ENCODE assay signal across 8 cellular contexts in the genomic region with DNA sequence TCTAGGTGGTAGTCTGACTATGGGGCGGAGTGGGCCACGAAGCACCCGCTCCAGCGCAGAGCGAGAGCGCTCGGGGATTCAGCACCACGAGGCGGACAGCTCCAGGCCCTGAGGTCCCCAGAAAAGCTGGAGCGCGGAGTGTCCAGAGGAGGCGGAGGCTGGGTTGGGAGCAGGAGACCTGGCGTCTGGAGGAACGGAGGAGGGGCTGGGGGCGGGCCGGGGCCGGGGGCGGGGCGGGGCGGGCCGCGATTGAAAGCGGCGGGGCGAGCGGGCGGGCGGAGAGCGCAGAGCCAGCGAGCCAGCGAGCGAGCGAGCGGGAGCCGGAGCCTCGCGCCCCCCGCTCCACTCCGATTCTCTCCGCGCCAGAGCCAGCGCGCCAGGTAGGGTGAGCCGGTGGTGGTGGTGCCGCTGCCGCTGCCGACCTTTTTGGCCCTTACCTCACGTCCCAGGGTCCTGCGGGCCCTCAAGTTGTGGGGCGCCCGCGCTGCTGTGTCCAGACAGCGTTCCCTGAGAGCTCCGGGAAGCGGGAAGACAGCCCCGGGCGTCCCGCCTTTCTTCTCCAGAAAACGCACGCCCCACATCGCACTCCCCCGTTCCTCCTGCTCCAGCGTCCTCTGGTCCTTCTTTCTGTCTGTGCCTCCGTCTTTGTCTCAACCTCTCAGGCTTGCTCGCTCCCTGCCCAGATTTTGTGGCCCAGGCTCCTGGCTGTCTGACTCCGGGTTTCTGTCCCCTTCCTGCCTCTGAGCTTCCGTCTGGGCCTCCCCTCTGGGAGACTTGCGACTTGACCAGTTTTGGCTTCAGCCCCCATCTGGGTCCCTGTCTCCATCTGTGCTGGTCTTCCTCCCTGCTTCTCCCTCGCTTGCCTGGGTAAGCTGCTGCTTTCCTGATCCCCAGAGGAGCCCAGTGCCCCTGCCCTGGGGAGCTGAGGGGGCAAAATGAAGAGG. TPM values are rescaled to one million over a fixed set of nuclear protein-coding genes. Genes with fewer than 3 reads are reported as not detected.
A peak's percentile ranks its signal among the peaks of the same experiment; 100 is the strongest.
DNase-seq lines count a peak whose midpoint lies in the region; FAIRE-seq and TF ChIP-seq lines count a peak whose summit lies in the region.

A gene (plus strand): TSS at position 281 of the 944 bp plus-strand sequence. CDS start 1,916 bp downstream, outside the sequence.

- H3K9me3 ChIP-seq in adrenal gland (replicated peaks in 1 of 3): no peaks in the 10 kb centered on the region
- H3K9me3 ChIP-seq in osteoblast (ENCODE audit: low read depth, low read length): no peaks in the 10 kb centered on the region

- no peaks in the 10 kb centered on the region for H3K79me2 ChIP-seq in osteoblast (ENCODE audit: insufficient read depth, low read length)

- H3K4me3 ChIP-seq in adrenal gland (peak within 1 kb of the TSS in 1 of 4 donors; percentile 42), osteoblast (ENCODE audit: insufficient read depth, low read length) (no peak within 1 kb of the TSS)

- intact Hi-C loops in adrenal gland (cut with DNase I): no loop called here
- intact Hi-C loops in cardiac septum (cut with DNase I): no loop called here

- 5 to 22% (median 7%) methylated on average over 21 to 69 of the region's 69 CpGs for WGBS in adrenal gland, 4 donors

- H3K4me2 ChIP-seq in osteoblast (ENCODE audit: insufficient read depth, low read length): peak within 1 kb of the TSS; percentile 45

- no peak within 1 kb of the TSS for H2AFZ ChIP-seq in osteoblast (ENCODE audit: low read length)

- TF ChIP-seq POLR2A in adrenal gland (IDR thresholded peaks at IDR 0.05): no peak

- H3K36me3 ChIP-seq in adrenal gland (replicated peaks in 1 of 2) (peaks cover 0 to 12% of the 10 kb centered on the region in 2 donors), osteoblast (ENCODE audit: insufficient read depth, low read length) (no peaks in the 10 kb centered on the region)

- peak; percentile 31 for DNase-seq in DMS153 (lab: John Stamatoyannopoulos, UW)
- peak; percentile 22 for DNase-seq in NCI-H187 treated with DMSO at 0.1 percent for 48 hours (lab: John Stamatoyannopoulos, UW)
- DNase-seq in adrenal gland: peak; percentile 84 to 93 (median 87)
- DNase-seq in cardiac septum (ENCODE audit: low spot score): peak; percentile 87
- DNase-seq in osteoblast (ENCODE audit: insufficient read length, low spot score, missing footprints): peak; percentile 99
- DNase-seq in pons (ENCODE audit: low spot score): no peak
- DNase-seq in NK-92 (lab: John Stamatoyannopoulos, UW; ENCODE audit: unreplicated experiment): no peak
- no peak for DNase-seq in RCC 7860 (ENCODE audit: low spot score)

- H3K27ac ChIP-seq in adrenal gland: no peak within 1 kb of the TSS
- no peak within 1 kb of the TSS for H3K27ac ChIP-seq in osteoblast (ENCODE audit: low read depth, low read length)

- peaks cover 31% of the 10 kb centered on the region for H4K20me1 ChIP-seq in osteoblast (ENCODE audit: insufficient read depth, low read length)

- no peak for FAIRE-seq in RCC 7860 (lab: Jason Lieb, UNC)

- H3K27me3 ChIP-seq in adrenal gland: no peaks in the 10 kb centered on the region
- H3K27me3 ChIP-seq in osteoblast (ENCODE audit: insufficient read depth, low read length): peaks cover 10% of the 10 kb centered on the region

- H3K4me1 ChIP-seq in adrenal gland (replicated peaks in 1 of 2) (peaks cover 0 to 5% of the 10 kb centered on the region in 2 donors), osteoblast (ENCODE audit: insufficient read depth, low read length) (no peaks in the 10 kb centered on the region)

- TF ChIP-seq CTCF in adrenal gland (IDR thresholded peaks at IDR 0.05): peak in 2 of 6 experiments; percentile 4 to 23
- TF ChIP-seq CTCF in osteoblast (IDR thresholded peaks at IDR 0.05; ENCODE audit: extremely low read depth, low read depth, low read length): no peak

RNA-seq across cellular contexts. Expression of the gene that starts here (rescaled TPM):
- total RNA-seq in adrenal gland: under 1 TPM in 6 of 8 donors, not detected in 2; 0.04 to 0.26 (median 0.16) TPM
- polyA plus RNA-seq in adrenal gland: under 1 TPM in 2 of 3 donors, not detected in 1; 0.34 to 0.48 TPM
- total RNA-seq in cardiac septum: 0.30 TPM
- total RNA-seq in osteoblast: under 0.01 TPM in 1 of 2 replicates, not detected in the other

Comparison
In these comparisons a context has a peak if more than half of its experiments do, and no peak if none do; other contexts are left out.
1. Peak in DNase-seq in adrenal gland; RNA of the gene not detected or under 1 TPM.
2. Peak in DNase-seq in cardiac septum; RNA of the gene not detected or under 1 TPM.
3. Peak in DNase-seq and H3K4me2 ChIP-seq in osteoblast; RNA of the gene not detected or under 1 TPM.
4. DNase-seq: peak in DMS153 (single experiment) and NCI-H187 treated with DMSO at 0.1 percent for 48 hours (single experiment); none in pons (single experiment), NK-92 (single experiment) and RCC 7860 (single experiment).